In genomic region chr1:53135735-53136114, GRCh38 we compare ENCODE assay signal across 11 cellular contexts. TPM values are rescaled to one million over a fixed set of nuclear protein-coding genes. Genes with fewer than 3 reads are reported as not detected.
DNase-seq lines count a peak whose midpoint lies in the region; ATAC-seq and TF ChIP-seq lines count a peak whose summit lies in the region.
"Had no signal": no experiment of that assay in that cellular context is flagged by ENCODE, and none has a peak within 500 bp of the region (broad histone marks: within the 10 kb centered on the region; RNA-seq: fewer than 3 reads in every experiment).

No MANE protein-coding gene starts in this region.

- no peak overlapping the region for H3K4me3 ChIP-seq in mucosa of descending colon
- H3K4me3 ChIP-seq: ascending aorta had no signal

- peak overlapping the region; percentile 90 for H3K27ac Mint-ChIP-seq in chondrocyte (ENCODE audit: unreplicated experiment)
- no peak overlapping the region for H3K27ac Mint-ChIP-seq in activated CD8-positive, alpha-beta memory T cell treated with anti-CD3 and anti-CD28 coated beads, Interleukin-2, amount 10 ng/mL, durations not matched to agents 7 days and 5 days
- H3K27ac Mint-ChIP-seq: stimulated activated naive CD8-positive, alpha-beta T cell treated with anti-CD3 and anti-CD28 coated beads, Interleukin-15, Interleukin-2, amounts not matched to agents 100 ng/mL and 50 ng/mL, for 24 hours had no signal

- peaks cover 11% of the 10 kb centered on the region for H3K4me1 ChIP-seq in mucosa of descending colon (ENCODE audit: low read depth)

- peaks cover 27% of the 10 kb centered on the region for H3K4me1 Mint-ChIP-seq in chondrocyte (ENCODE audit: low read depth)
- H3K4me1 Mint-ChIP-seq in activated CD8-positive, alpha-beta memory T cell treated with anti-CD3 and anti-CD28 coated beads, Interleukin-2, amount 10 ng/mL, durations not matched to agents 7 days and 5 days = no peaks in the 10 kb centered on the region

- ATAC-seq in mucosa of descending colon (peak; percentile 43), HG03280 (IDR thresholded peaks at IDR 0.05; ENCODE audit: unreplicated experiment) (no peak), GM18511 (IDR thresholded peaks at IDR 0.05; ENCODE audit: unreplicated experiment) (no peak)
- no peak for ATAC-seq in activated CD8-positive, alpha-beta memory T cell treated with anti-CD3 and anti-CD28 coated beads, Interleukin-2, amount 10 ng/mL, durations not matched to agents 7 days and 5 days
- ATAC-seq: naive thymus-derived CD8-positive, alpha-beta T cell had no signal

- no peaks in the 10 kb centered on the region for H3K27me3 Mint-ChIP-seq in chondrocyte (ENCODE audit: low read depth)
- H3K27me3 Mint-ChIP-seq in activated CD8-positive, alpha-beta memory T cell treated with anti-CD3 and anti-CD28 coated beads, Interleukin-2, amount 10 ng/mL, durations not matched to agents 7 days and 5 days = no peaks in the 10 kb centered on the region
- H3K27me3 Mint-ChIP-seq: stimulated activated naive CD8-positive, alpha-beta T cell treated with anti-CD3 and anti-CD28 coated beads, Interleukin-15, Interleukin-2, amounts not matched to agents 100 ng/mL and 50 ng/mL, for 24 hours had no signal

- H3K36me3 ChIP-seq in mucosa of descending colon (ENCODE audit: low read depth) = no peaks in the 10 kb centered on the region
- H3K36me3 ChIP-seq: ascending aorta had no signal

- TF ChIP-seq CTCF in chondrocyte (IDR thresholded peaks at IDR 0.05) = no peak
- no peak for TF ChIP-seq CTCF in mucosa of descending colon (IDR thresholded peaks at IDR 0.05)

- peak overlapping the region; percentile 35 for H3K4me3 Mint-ChIP-seq in chondrocyte (ENCODE audit: unreplicated experiment)
- H3K4me3 Mint-ChIP-seq in activated CD8-positive, alpha-beta memory T cell treated with anti-CD3 and anti-CD28 coated beads, Interleukin-2, amount 10 ng/mL, durations not matched to agents 7 days and 5 days = no peak overlapping the region
- H3K4me3 Mint-ChIP-seq: stimulated activated naive CD8-positive, alpha-beta T cell treated with anti-CD3 and anti-CD28 coated beads, Interleukin-15, Interleukin-2, amounts not matched to agents 100 ng/mL and 50 ng/mL, for 24 hours had no signal

- CTCF ChIA-PET in activated CD8-positive, alpha-beta memory T cell treated with anti-CD3 and anti-CD28 coated beads, Interleukin-2, amount 10 ng/mL, durations not matched to agents 7 days and 5 days (lab: Charles Lee) = no interaction called here

- intact Hi-C loops in mucosa of descending colon (cut with DNase I, micrococcal nuclease) = no loop called here

- DNase-seq in AG08396 (ENCODE audit: low spot score) = peak; percentile 80
- DNase-seq in LHCN-M2 (ENCODE audit: low read depth) = peak; percentile 92
- no peak for DNase-seq in chondrocyte (ENCODE audit: low spot score)
- DNase-seq in mucosa of descending colon = peak in 1 of 3 donors; percentile 71
- no peak for DNase-seq in GDM1 (lab: John Stamatoyannopoulos, UW)
- DNase-seq in activated CD8-positive, alpha-beta memory T cell treated with anti-CD3 and anti-CD28 coated beads, Interleukin-2, amount 10 ng/mL, durations not matched to agents 7 days and 5 days = no peak

- peaks cover 12% of the 10 kb centered on the region for H3K9me3 Mint-ChIP-seq in chondrocyte (ENCODE audit: low read depth)
- peaks cover 6% of the 10 kb centered on the region for H3K9me3 Mint-ChIP-seq in activated CD8-positive, alpha-beta memory T cell treated with anti-CD3 and anti-CD28 coated beads, Interleukin-2, amount 10 ng/mL, durations not matched to agents 7 days and 5 days (ENCODE audit: low read depth)

- peaks cover 4% of the 10 kb centered on the region for H3K36me3 Mint-ChIP-seq in chondrocyte (ENCODE audit: low read depth)
- H3K36me3 Mint-ChIP-seq in activated CD8-positive, alpha-beta memory T cell treated with anti-CD3 and anti-CD28 coated beads, Interleukin-2, amount 10 ng/mL, durations not matched to agents 7 days and 5 days = peaks cover 4% of the 10 kb centered on the region

- H3K9me3 ChIP-seq in mucosa of descending colon = peaks cover 7% of the 10 kb centered on the region

RNA-seq across cellular contexts. Expression of gene SLC1A7, which starts 6.7 kb away (rescaled TPM):
- total RNA-seq in LHCN-M2 (2014; rRNA removed) (not detected in 2 replicates), chondrocyte (not detected in 3 replicates), mucosa of descending colon (under 1 TPM; 0.72 to 0.98 (median 0.93) TPM)
- not detected for polyA plus RNA-seq in LHCN-M2 (2012)
- not detected for total RNA-seq in activated CD8-positive, alpha-beta memory T cell treated with anti-CD3 and anti-CD28 coated beads, Interleukin-2, amount 10 ng/mL, durations not matched to agents 7 days and 5 days
- total RNA-seq: ascending aorta; naive thymus-derived CD8-positive, alpha-beta T cell had no signal
- polyA plus RNA-seq: naive thymus-derived CD8-positive, alpha-beta T cell had no signal

Comparison
In these comparisons a context has a peak if more than half of its experiments do, and no peak if none do; other contexts are left out.
1. DNase-seq: peak in AG08396 (single experiment) and LHCN-M2 (single experiment); none in chondrocyte (single experiment), GDM1 (single experiment) and activated CD8-positive, alpha-beta memory T cell treated with anti-CD3 and anti-CD28 coated beads, Interleukin-2, amount 10 ng/mL, durations not matched to agents 7 days and 5 days (single experiment).